14 cellular contexts compared by ENCODE assay signal in genomic region chr4:41866799-41867677, GRCh38.
DNase-seq lines count a peak whose midpoint lies in the region; ATAC-seq and TF ChIP-seq lines count a peak whose summit lies in the region.
"Had no signal": no experiment of that assay in that cellular context is flagged by ENCODE, and none has a peak within 500 bp of the region (broad histone marks: within the 10 kb centered on the region; RNA-seq: fewer than 3 reads in every experiment).

No MANE protein-coding gene starts in this region.

- H3K27ac ChIP-seq in ectodermal cell (ENCODE audit: insufficient read depth, low read depth, low read length, poor library complexity, severe bottlenecking) (no peak overlapping the region), Karpas-422 (ENCODE audit: low read length) (no peak overlapping the region)
- H3K27ac ChIP-seq: transverse colon had no signal

- H3K27me3 Mint-ChIP-seq in CD14-positive monocyte (ENCODE audit: low read depth in 3 of 3), result peaks cover 79 to 91% (median 84%) of the 10 kb centered on the region in 3 donors
- peaks cover 42 to 91% (median 70%) of the 10 kb centered on the region in 5 donors for H3K27me3 Mint-ChIP-seq in naive thymus-derived CD8-positive, alpha-beta T cell

- H3K9me3 ChIP-seq in ES-I3 (ENCODE audit: control insufficient read depth, insufficient read depth, low read length) (no peaks in the 10 kb centered on the region), ectodermal cell (ENCODE audit: control insufficient read depth, low read length) (no peaks in the 10 kb centered on the region), Karpas-422 (ENCODE audit: low read length) (no peaks in the 10 kb centered on the region)
- H3K9me3 ChIP-seq: transverse colon had no signal

- H3K9ac ChIP-seq in ES-I3 (ENCODE audit: low read depth, low read length) (peak overlapping the region; percentile 6; the same call in 1 of the 2 replicates), Karpas-422 (ENCODE audit: low read length) (no peak overlapping the region)

- H3K4me1 ChIP-seq in ES-I3 (ENCODE audit: insufficient read depth, low read length) (no peaks in the 10 kb centered on the region), ectodermal cell (ENCODE audit: control insufficient read depth, insufficient read depth, low read length) (peaks cover 17% of the 10 kb centered on the region), Karpas-422 (ENCODE audit: low read length) (peaks cover 5% of the 10 kb centered on the region)

- H3K27me3 ChIP-seq in ectodermal cell (ENCODE audit: control insufficient read depth, insufficient read depth, low read length, poor library complexity, severe bottlenecking) (peaks cover 97% of the 10 kb centered on the region), Karpas-422 (ENCODE audit: low read length) (no peaks in the 10 kb centered on the region)

- POLR2A ChIA-PET in naive thymus-derived CD8-positive, alpha-beta T cell (lab: Charles Lee), result no interaction called here

- H3K4me3 ChIP-seq in ectodermal cell (ENCODE audit: insufficient read depth, low read depth, low read length) (peak overlapping the region; percentile 9), Karpas-422 (ENCODE audit: low read length) (no peak overlapping the region)
- H3K4me3 ChIP-seq: transverse colon had no signal

- 1% methylated on average over 55 of the region's 55 CpGs for WGBS in ectodermal cell, 2 experiments

- peaks cover 23% of the 10 kb centered on the region for H3K4me1 Mint-ChIP-seq in CD14-positive monocyte
- H3K4me1 Mint-ChIP-seq in naive thymus-derived CD8-positive, alpha-beta T cell, result peaks cover 7 to 20% (median 16%) of the 10 kb centered on the region in 4 donors

- H3K36me3 ChIP-seq in ES-I3 (ENCODE audit: insufficient read depth, low read length) (no peaks in the 10 kb centered on the region), ectodermal cell (ENCODE audit: control insufficient read depth, insufficient read depth, low read length) (no peaks in the 10 kb centered on the region), Karpas-422 (ENCODE audit: insufficient read depth, low read length) (no peaks in the 10 kb centered on the region)
- H3K36me3 ChIP-seq: transverse colon had no signal

- ATAC-seq in naive thymus-derived CD8-positive, alpha-beta T cell, result peak in 1 of 2 donors; percentile 30
- ATAC-seq: activated CD8-positive, alpha-beta T cell treated with anti-CD3 and anti-CD28 coated beads for 36 hours had no signal

- H3K4me3 Mint-ChIP-seq in CD14-positive monocyte, result peak overlapping the region; percentile 20 to 78
- peak overlapping the region in 8 of 10 donors; percentile 15 to 70 (median 54) for H3K4me3 Mint-ChIP-seq in naive thymus-derived CD8-positive, alpha-beta T cell
- H3K4me3 Mint-ChIP-seq: activated CD8-positive, alpha-beta T cell treated with anti-CD3 and anti-CD28 coated beads for 36 hours had no signal

- intact Hi-C loops in CD14-positive monocyte (cut with micrococcal nuclease), result no loop called here

- no peaks in the 10 kb centered on the region for H3K9me2 ChIP-seq in Karpas-422 (replicated peaks; ENCODE audit: insufficient read depth, low read length)

- H3K79me2 ChIP-seq in Karpas-422 (ENCODE audit: low read length), result no peaks in the 10 kb centered on the region

- DNase-seq in CD14-positive monocyte (ENCODE audit: low spot score), result no peak
- DNase-seq in naive thymus-derived CD8-positive, alpha-beta T cell, result no peak
- DNase-seq in activated CD4-positive, alpha-beta T cell treated with anti-CD3 and anti-CD28 coated beads, Interleukin-2, amount 50 U/mL, for 1 hour, result no peak
- no peak for DNase-seq in epidermal melanocyte (ENCODE audit: insufficient read length, low spot score)
- no peak for DNase-seq in Karpas-422
- DNase-seq in NCI-H1930 (lab: John Stamatoyannopoulos, UW), result no peak
- DNase-seq: activated CD8-positive, alpha-beta T cell treated with anti-CD3 and anti-CD28 coated beads for 36 hours; activated naive CD4-positive, alpha-beta T cell; cerebellar nuclear complex; Kasumi-1; naive B cell; transverse colon had no signal

- H3K36me3 Mint-ChIP-seq in CD14-positive monocyte, result peaks cover 0 to 4% of the 10 kb centered on the region in 2 donors
- no peaks in the 10 kb centered on the region for H3K36me3 Mint-ChIP-seq in naive thymus-derived CD8-positive, alpha-beta T cell
- H3K36me3 Mint-ChIP-seq: naive B cell had no signal

- no peak overlapping the region for H3K4me2 ChIP-seq in Karpas-422 (ENCODE audit: low read depth, low read length, poor library complexity, severe bottlenecking)

- H3K27ac Mint-ChIP-seq in CD14-positive monocyte, result no peak overlapping the region
- no peak overlapping the region for H3K27ac Mint-ChIP-seq in naive thymus-derived CD8-positive, alpha-beta T cell
- H3K27ac Mint-ChIP-seq: activated CD8-positive, alpha-beta T cell treated with anti-CD3 and anti-CD28 coated beads for 36 hours; naive B cell had no signal

- H2AFZ ChIP-seq in Karpas-422 (ENCODE audit: low read length), result no peak overlapping the region

- peaks cover 0 to 26% (median 22%) of the 10 kb centered on the region in 7 donors for H3K9me3 Mint-ChIP-seq in CD14-positive monocyte
- peaks cover 0 to 6% (median 0%) of the 10 kb centered on the region in 9 donors for H3K9me3 Mint-ChIP-seq in naive thymus-derived CD8-positive, alpha-beta T cell
- H3K9me3 Mint-ChIP-seq: activated CD8-positive, alpha-beta T cell treated with anti-CD3 and anti-CD28 coated beads for 36 hours had no signal

- TF ChIP-seq CTCF in CD14-positive monocyte (IDR thresholded peaks at IDR 0.05), result no peak

- no peaks in the 10 kb centered on the region for H4K20me1 ChIP-seq in Karpas-422 (ENCODE audit: insufficient read depth, low read depth, low read length)
